Comparison of ENCODE assay signal across 8 cellular contexts in the genomic region with DNA sequence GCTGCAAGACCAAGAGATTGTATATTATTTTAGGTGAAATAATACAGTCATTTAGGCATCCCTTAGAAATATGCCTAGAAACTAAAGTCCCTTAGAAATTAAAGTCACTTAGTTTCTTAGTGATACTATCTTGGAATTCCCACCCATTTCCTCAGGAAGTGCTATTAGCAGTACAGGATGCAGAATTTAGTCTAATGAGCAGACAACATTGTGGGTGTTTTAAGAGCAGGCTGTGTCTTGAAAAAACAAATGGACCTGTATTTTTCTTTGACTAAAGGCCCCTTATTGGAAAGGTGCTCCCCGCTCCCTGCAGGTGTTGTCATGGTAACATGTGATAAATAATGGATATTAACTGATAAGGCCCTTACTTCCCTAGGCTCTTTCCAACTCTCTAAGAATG. TPM values are rescaled to one million over a fixed set of nuclear protein-coding genes. Genes with fewer than 3 reads are reported as not detected.
DNase-seq lines count a peak whose midpoint lies in the region; ATAC-seq and TF ChIP-seq lines count a peak whose summit lies in the region.
"Had no signal": no experiment of that assay in that cellular context is flagged by ENCODE, and none has a peak within 500 bp of the region (broad histone marks: within the 10 kb centered on the region; RNA-seq: fewer than 3 reads in every experiment).

No MANE protein-coding gene starts in this region.

- TF ChIP-seq CTCF in Loucy (conservative IDR thresholded peaks at IDR 0.05; ENCODE audit: low read length) (no peak), esophagus muscularis mucosa (IDR thresholded peaks at IDR 0.05) (no peak), parathyroid adenoma (IDR thresholded peaks at IDR 0.05) (no peak)

- no peaks in the 10 kb centered on the region for H3K9me2 ChIP-seq in Loucy (replicated peaks; ENCODE audit: low read depth, low read length)

- peak overlapping the region; percentile 71 for H3K4me2 ChIP-seq in Loucy (ENCODE audit: low read depth, low read length, poor library complexity, severe bottlenecking)
- no peak overlapping the region for H3K4me2 ChIP-seq in parathyroid adenoma (ENCODE audit: low read length)

- H2AFZ ChIP-seq in Loucy (ENCODE audit: low read length) (peak overlapping the region; percentile 69; the same call in 1 of the 2 replicates), parathyroid adenoma (peak overlapping the region; percentile 62)

- H3K79me2 ChIP-seq in Loucy (ENCODE audit: insufficient read depth, low read length) = no peaks in the 10 kb centered on the region
- H3K79me2 ChIP-seq in parathyroid adenoma = no peaks in the 10 kb centered on the region

- DNase-seq in esophagus muscularis mucosa (ENCODE audit: extremely low spot score) = no peak
- no peak for DNase-seq in NCI-H1436 treated with DMSO at 0.1 percent for 48 hours (lab: John Stamatoyannopoulos, UW)
- DNase-seq in middle frontal gyrus (ENCODE audit: extremely low spot score, low spot score) = no peak

- H3F3A ChIP-seq in Loucy (ENCODE audit: low read depth) = no peaks in the 10 kb centered on the region

- H3K36me3 ChIP-seq in Loucy (ENCODE audit: insufficient read depth, low read length) (no peaks in the 10 kb centered on the region), esophagus muscularis mucosa (no peaks in the 10 kb centered on the region), parathyroid adenoma (ENCODE audit: control insufficient read depth, insufficient read depth, low read length) (no peaks in the 10 kb centered on the region)
- H3K36me3 ChIP-seq: ascending aorta had no signal

- no peaks in the 10 kb centered on the region for H3K27me3 ChIP-seq in Loucy (ENCODE audit: insufficient read depth, low read length, poor library complexity, severe bottlenecking)
- no peaks in the 10 kb centered on the region for H3K27me3 ChIP-seq in esophagus muscularis mucosa
- H3K27me3 ChIP-seq in parathyroid adenoma (ENCODE audit: control insufficient read depth, insufficient read depth, low read length) = no peaks in the 10 kb centered on the region
- H3K27me3 ChIP-seq: ascending aorta had no signal

- H3K27ac ChIP-seq in esophagus muscularis mucosa (replicated peaks in 1 of 4) (peak overlapping the region; percentile 33 to 71 (median 46)), parathyroid adenoma (peak overlapping the region; percentile 50)
- H3K27ac ChIP-seq: ascending aorta had no signal

- H3K9me3 ChIP-seq in Loucy (ENCODE audit: insufficient read depth, low read depth, low read length) (no peaks in the 10 kb centered on the region), esophagus muscularis mucosa (no peaks in the 10 kb centered on the region), parathyroid adenoma (ENCODE audit: control insufficient read depth, low read length) (no peaks in the 10 kb centered on the region)
- H3K9me3 ChIP-seq: ascending aorta had no signal

- H3K4me1 ChIP-seq in Loucy (ENCODE audit: insufficient read depth, low read length, poor library complexity, severe bottlenecking) = peaks cover 16% of the 10 kb centered on the region
- peaks cover 7 to 21% (median 13%) of the 10 kb centered on the region in 4 donors for H3K4me1 ChIP-seq in esophagus muscularis mucosa
- H3K4me1 ChIP-seq in parathyroid adenoma = peaks cover 22% of the 10 kb centered on the region

- no peaks in the 10 kb centered on the region for H4K20me1 ChIP-seq in Loucy (ENCODE audit: insufficient read depth, low read length, poor library complexity, severe bottlenecking)

- TF ChIP-seq EP300 in esophagus muscularis mucosa (IDR thresholded peaks at IDR 0.05) = no peak

- WGBS in esophagus muscularis mucosa = 81% methylated on average over 1 of the region's 1 CpG

- H3K9ac ChIP-seq in Loucy (ENCODE audit: low read depth, low read length, poor library complexity, severe bottlenecking) = no peak overlapping the region
- no peak overlapping the region for H3K9ac ChIP-seq in parathyroid adenoma

- ATAC-seq in GM19395 (IDR thresholded peaks at IDR 0.05; ENCODE audit: unreplicated experiment) (peak; percentile 12), HG03135 (IDR thresholded peaks at IDR 0.05; ENCODE audit: unreplicated experiment) (no peak)

- no peak for TF ChIP-seq POLR2A in esophagus muscularis mucosa (IDR thresholded peaks at IDR 0.05; ENCODE audit: low read depth)

- H3K4me3 ChIP-seq in Loucy (ENCODE audit: low read length, poor library complexity, severe bottlenecking) (peak overlapping the region; percentile 29), esophagus muscularis mucosa (no peak overlapping the region), parathyroid adenoma (ENCODE audit: low read depth, low read length) (no peak overlapping the region)
- H3K4me3 ChIP-seq: ascending aorta had no signal

- intact Hi-C loops in esophagus muscularis mucosa (cut with DNase I) = loop anchor here (5.0 to 10.0 kb wide), 2 partner anchors 134 to 206 kb away; partner anchors contain the start of gene NREP

RNA-seq across cellular contexts. Expression of gene STARD4, which starts 38.8 kb away (rescaled TPM):
- total RNA-seq in esophagus muscularis mucosa = 1 to 10 TPM; 4.2 to 8.6 (median 6.8) TPM
